1 cellular context compared by ENCODE assay signal in genomic region chr1:33331444-33332356, GRCh38.
TF ChIP-seq lines count a peak whose summit lies in the region.

No MANE protein-coding gene starts in this region.

TF ChIP-seq in liver, 16 proteins besides CTCF, POLR2A, EP300 and RAD21 (continued from another document):
- no peak for TF ChIP-seq REST (IDR thresholded peaks at IDR 0.05)
- TF ChIP-seq GABPA (IDR thresholded peaks at IDR 0.05 in 1 of 2, conservative IDR thresholded peaks at IDR 0.05 in 1 of 2) = no peak
- no peak for TF ChIP-seq FOXA1 (IDR thresholded peaks at IDR 0.05)
- TF ChIP-seq HNF4A (conservative IDR thresholded peaks at IDR 0.05) = no peak
- TF ChIP-seq TAF1 (conservative IDR thresholded peaks at IDR 0.05) = no peak
- no peak for TF ChIP-seq RXRA (IDR thresholded peaks at IDR 0.05)
TF ChIP-seq in liver: peak in this region for 0.
